ENCODE assay signal across 1 cellular context in the genomic region with DNA sequence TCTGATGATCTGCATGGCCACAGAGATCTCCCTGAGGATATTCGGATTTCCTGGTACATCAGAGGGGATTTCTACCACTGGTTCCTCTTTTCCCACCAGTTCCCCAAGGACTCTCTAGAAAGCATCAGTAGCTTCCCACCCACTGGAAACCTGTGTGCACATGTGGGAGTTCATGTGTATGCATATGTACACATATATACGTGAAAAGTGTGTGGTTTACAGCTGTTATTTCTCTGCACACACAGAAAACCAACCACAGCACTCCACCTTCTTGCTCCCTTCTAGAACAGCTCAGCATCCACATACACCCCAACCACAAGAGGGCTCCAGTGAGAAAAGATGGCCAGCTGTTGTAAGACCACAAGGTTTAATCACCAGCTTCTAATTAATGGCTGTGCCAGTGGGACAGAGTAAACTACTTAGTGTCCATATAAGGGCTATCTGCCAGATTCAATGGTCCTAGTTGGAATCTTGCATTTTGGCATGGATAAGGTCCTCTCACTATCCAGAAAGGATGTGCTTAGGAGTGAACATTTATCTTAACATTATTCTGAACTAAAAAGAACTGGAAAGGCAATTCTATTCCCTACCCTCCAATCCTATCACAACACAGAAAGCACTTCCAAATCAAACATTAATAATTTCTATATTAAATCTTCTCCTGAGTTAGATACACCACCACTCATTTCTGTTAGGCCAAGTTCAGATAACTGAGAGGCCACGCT.
TF ChIP-seq lines count a peak whose summit lies in the region.

No MANE protein-coding gene starts in this region.

TF ChIP-seq in H1, 55 proteins besides CTCF, POLR2A, EP300 and RAD21:
- TF ChIP-seq SRF (IDR thresholded peaks at IDR 0.05; ENCODE audit: low read depth, low read length) (0 out of 2 replicates have a peak, but pooled peaks have one; percentile 11), YY1 (IDR thresholded peaks at IDR 0.05; ENCODE audit: low read depth, low read length) (peak; percentile 82; the same call in 1 of the 2 replicates), ZNF274 (IDR thresholded peaks at IDR 0.05; ENCODE audit: borderline replicate concordance, extremely low read depth, low read length) (no peak)
